In the genomic region with DNA sequence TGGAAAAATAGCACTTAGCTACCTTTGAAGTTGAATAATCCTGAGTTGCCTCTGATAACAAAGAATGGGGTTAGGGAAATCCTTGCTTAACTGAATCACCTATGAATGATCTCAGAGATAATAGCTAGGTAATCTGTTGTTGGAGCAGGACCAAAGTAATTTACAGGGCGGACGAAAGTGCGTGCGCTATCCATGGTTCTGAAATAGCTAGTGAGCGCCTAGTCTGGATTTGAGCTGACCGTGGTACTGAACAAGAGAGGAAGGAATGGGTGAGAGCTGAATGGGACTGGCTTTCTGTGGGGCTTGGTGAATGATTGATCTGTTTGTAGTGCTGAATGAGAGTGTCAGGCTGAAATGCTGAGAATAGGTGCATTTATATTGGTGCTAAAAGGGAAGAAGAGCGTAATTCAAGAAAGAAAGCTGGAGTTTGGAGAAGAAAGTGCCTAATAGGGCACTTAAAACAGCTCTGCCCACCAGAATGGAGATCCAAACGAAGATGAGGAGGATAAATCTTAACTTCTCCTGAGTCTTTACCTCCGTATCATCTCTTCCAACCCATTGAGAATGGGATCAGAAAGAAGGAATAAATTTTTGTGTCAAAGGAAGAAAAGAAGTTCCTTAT, we compare ENCODE assay signal across 10 cellular contexts. TPM values are rescaled to one million over a fixed set of nuclear protein-coding genes. Genes with fewer than 3 reads are reported as not detected.
DNase-seq lines count a peak whose midpoint lies in the region; FAIRE-seq and TF ChIP-seq lines count a peak whose summit lies in the region.
"Had no signal": no experiment of that assay in that cellular context is flagged by ENCODE, and none has a peak within 500 bp of the region (broad histone marks: within the 10 kb centered on the region; RNA-seq: fewer than 3 reads in every experiment).

No MANE protein-coding gene starts in this region.

- peak; percentile 74 for FAIRE-seq in GM12891 (lab: Jason Lieb, UNC)

- H3K36me3 Mint-ChIP-seq in activated T-helper 1 cell treated with anti-CD3 and anti-CD28 coated beads, Interleukin-12 subunit alpha, Interleukin-12 subunit beta, Interleukin-2, Interleukin-4 antibody, amounts not matched to agents 30 ng/mL and 10 ng/mL and 1 ng/mL, durations not matched to agents 14 hours and 24 hours and 36 hours (ENCODE audit: low read depth): no peaks in the 10 kb centered on the region
- H3K36me3 Mint-ChIP-seq: memory B cell had no signal

- no peak overlapping the region for H3K4me3 Mint-ChIP-seq in activated T-helper 1 cell treated with anti-CD3 and anti-CD28 coated beads, Interleukin-12 subunit alpha, Interleukin-12 subunit beta, Interleukin-2, Interleukin-4 antibody, amounts not matched to agents 30 ng/mL and 10 ng/mL and 1 ng/mL, durations not matched to agents 14 hours and 24 hours and 36 hours
- H3K4me3 Mint-ChIP-seq: memory B cell had no signal

- intact Hi-C loops in activated T-helper 1 cell treated with anti-CD3 and anti-CD28 coated beads, Interleukin-12 subunit alpha, Interleukin-12 subunit beta, Interleukin-2, Interleukin-4 antibody, amounts not matched to agents 30 ng/mL and 10 ng/mL and 1 ng/mL, durations not matched to agents 14 hours and 24 hours and 36 hours (cut with micrococcal nuclease): no loop called here

- peaks cover 3% of the 10 kb centered on the region for H3K9me3 Mint-ChIP-seq in activated T-helper 1 cell treated with anti-CD3 and anti-CD28 coated beads, Interleukin-12 subunit alpha, Interleukin-12 subunit beta, Interleukin-2, Interleukin-4 antibody, amounts not matched to agents 30 ng/mL and 10 ng/mL and 1 ng/mL, durations not matched to agents 14 hours and 24 hours and 36 hours

- no peaks in the 10 kb centered on the region for H3K4me1 Mint-ChIP-seq in activated T-helper 1 cell treated with anti-CD3 and anti-CD28 coated beads, Interleukin-12 subunit alpha, Interleukin-12 subunit beta, Interleukin-2, Interleukin-4 antibody, amounts not matched to agents 30 ng/mL and 10 ng/mL and 1 ng/mL, durations not matched to agents 14 hours and 24 hours and 36 hours (ENCODE audit: low read depth)
- H3K4me1 Mint-ChIP-seq: memory B cell had no signal

- H3K27ac Mint-ChIP-seq in activated T-helper 1 cell treated with anti-CD3 and anti-CD28 coated beads, Interleukin-12 subunit alpha, Interleukin-12 subunit beta, Interleukin-2, Interleukin-4 antibody, amounts not matched to agents 30 ng/mL and 10 ng/mL and 1 ng/mL, durations not matched to agents 14 hours and 24 hours and 36 hours: no peak overlapping the region
- H3K27ac Mint-ChIP-seq: memory B cell had no signal

- peaks cover 2% of the 10 kb centered on the region for H3K27me3 Mint-ChIP-seq in activated T-helper 1 cell treated with anti-CD3 and anti-CD28 coated beads, Interleukin-12 subunit alpha, Interleukin-12 subunit beta, Interleukin-2, Interleukin-4 antibody, amounts not matched to agents 30 ng/mL and 10 ng/mL and 1 ng/mL, durations not matched to agents 14 hours and 24 hours and 36 hours (ENCODE audit: insufficient read depth)

- DNase-seq in GM12891 (ENCODE audit: insufficient read length, low spot score) (peak; percentile 18), KG1 (lab: John Stamatoyannopoulos, UW) (peak; percentile 84), iPS-NIHi11 (ENCODE audit: low spot score) (peak; percentile 92), superior temporal gyrus (ENCODE audit: extremely low spot score) (peak; percentile 23), NCI-H1092 treated with DMSO at 0.1 percent for 48 hours (lab: John Stamatoyannopoulos, UW) (no peak), cerebellar nuclear complex (lab: John Stamatoyannopoulos, UW) (no peak), activated gamma-delta T cell (lab: John Stamatoyannopoulos, UW) (no peak)
- peak; percentile 22 for DNase-seq in activated T-helper 1 cell treated with anti-CD3 and anti-CD28 coated beads, Interleukin-12 subunit alpha, Interleukin-12 subunit beta, Interleukin-2, Interleukin-4 antibody, amounts not matched to agents 30 ng/mL and 10 ng/mL and 1 ng/mL, durations not matched to agents 14 hours and 24 hours and 36 hours (ENCODE audit: low spot score)

- no peak for TF ChIP-seq POLR2A in GM12891 (IDR thresholded peaks at IDR 0.05; ENCODE audit: low read depth, low read length)

TF ChIP-seq in GM12891, 5 proteins besides CTCF, POLR2A, EP300 and RAD21:
- TF ChIP-seq SPI1 (IDR thresholded peaks at IDR 0.05; ENCODE audit: low read depth, low read length): no peak
- no peak for TF ChIP-seq TAF1 (IDR thresholded peaks at IDR 0.05; ENCODE audit: low read depth, low read length)

RNA-seq across cellular contexts. Expression of gene SCN10A, which starts 10.1 kb away (rescaled TPM):
- polyA plus RNA-seq in GM12891 (2012; ENCODE audit: low read depth, missing spikeins): not detected
- total RNA-seq in activated T-helper 1 cell treated with anti-CD3 and anti-CD28 coated beads, Interleukin-12 subunit alpha, Interleukin-12 subunit beta, Interleukin-2, Interleukin-4 antibody, amounts not matched to agents 30 ng/mL and 10 ng/mL and 1 ng/mL, durations not matched to agents 14 hours and 24 hours and 36 hours: not detected in 2 replicates
- total RNA-seq: Peyer's patch had no signal

Comparison
In these comparisons a context has a peak if more than half of its experiments do, and no peak if none do; other contexts are left out.
1. DNase-seq: peak in GM12891 (single experiment), KG1 (single experiment), activated T-helper 1 cell treated with anti-CD3 and anti-CD28 coated beads, Interleukin-12 subunit alpha, Interleukin-12 subunit beta, Interleukin-2, Interleukin-4 antibody, amounts not matched to agents 30 ng/mL and 10 ng/mL and 1 ng/mL, durations not matched to agents 14 hours and 24 hours and 36 hours (single experiment), iPS-NIHi11 (single experiment) and superior temporal gyrus (single experiment); none in NCI-H1092 treated with DMSO at 0.1 percent for 48 hours (single experiment), cerebellar nuclear complex (0 of 2) and activated gamma-delta T cell (single experiment).